ENCODE assay signal across 8 cellular contexts in the genomic region with DNA sequence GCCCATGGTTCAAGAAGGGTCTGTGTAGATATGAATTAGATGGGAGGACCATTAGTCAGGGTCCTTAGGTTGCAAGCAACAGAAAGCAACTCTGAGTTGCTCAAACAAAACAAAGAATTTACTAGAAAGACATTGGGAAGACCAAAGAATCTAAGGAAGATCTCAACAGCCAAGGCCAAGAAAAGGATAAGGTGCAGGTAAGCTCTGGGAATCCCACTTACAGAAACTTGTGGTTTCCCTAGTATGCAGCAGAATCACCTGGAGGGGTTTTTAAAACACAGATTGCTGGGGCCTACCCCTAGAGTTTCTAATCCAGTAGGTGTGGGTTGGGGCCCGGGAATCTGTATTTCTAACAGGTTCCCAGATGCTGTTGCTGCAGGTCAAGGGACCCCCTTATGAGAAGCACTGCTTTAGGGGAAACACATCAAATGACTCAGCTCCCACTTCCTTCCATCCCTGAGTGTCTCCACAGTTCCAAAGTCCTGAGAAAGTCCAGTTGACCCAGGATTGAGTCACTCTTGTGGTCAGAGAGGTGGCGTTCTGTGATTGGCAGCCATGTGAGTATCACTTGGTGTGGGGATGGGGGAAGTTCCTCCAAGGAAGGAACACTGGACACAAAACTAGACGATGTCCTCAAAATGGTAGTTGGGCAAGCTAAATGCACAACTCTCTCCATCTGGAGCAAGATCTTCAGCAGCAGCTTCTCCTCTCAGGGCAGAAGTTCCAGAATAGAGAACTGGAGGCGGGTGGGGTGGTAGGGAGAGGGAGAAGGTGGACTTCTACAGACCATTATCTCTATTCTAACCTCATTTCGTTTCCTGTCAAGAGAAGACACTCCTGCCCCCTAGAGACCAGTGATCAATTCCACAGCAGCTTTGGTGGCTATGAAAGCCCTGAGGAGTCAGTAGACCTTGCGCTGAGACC. TPM values are rescaled to one million over a fixed set of nuclear protein-coding genes. Genes with fewer than 3 reads are reported as not detected.
DNase-seq lines count a peak whose midpoint lies in the region; ATAC-seq and TF ChIP-seq lines count a peak whose summit lies in the region.

No MANE protein-coding gene starts in this region.

- no peaks in the 10 kb centered on the region for H3K9me3 ChIP-seq in left lung

- peaks cover 0 to 69% of the 10 kb centered on the region in 2 donors for H3K4me1 ChIP-seq in left lung

- DNase-seq in CD1c-positive myeloid dendritic cell (ENCODE audit: extremely low spot score) (peak; percentile 96), HT1080 (ENCODE audit: low read depth) (peak; percentile 99), left lung (peak in 1 of 2 donors; percentile 72), NCI-H1417 (lab: John Stamatoyannopoulos, UW) (no peak), glutamatergic neuron (no peak), SW 1271 (lab: John Stamatoyannopoulos, UW) (no peak)

- H3K9me3 Mint-ChIP-seq in glutamatergic neuron (ENCODE audit: unreplicated experiment): no peaks in the 10 kb centered on the region

- H3K27ac Mint-ChIP-seq in glutamatergic neuron (ENCODE audit: unreplicated experiment): no peak overlapping the region

- H3K36me3 ChIP-seq in left lung: no peaks in the 10 kb centered on the region

- H3K27me3 ChIP-seq in left lung: no peaks in the 10 kb centered on the region

- H3K36me3 Mint-ChIP-seq in glutamatergic neuron (ENCODE audit: unreplicated experiment): no peaks in the 10 kb centered on the region

- peaks cover 3% of the 10 kb centered on the region for H3K27me3 Mint-ChIP-seq in glutamatergic neuron (ENCODE audit: unreplicated experiment)

- peak; percentile 16; the same call in 1 of the 2 replicates for TF ChIP-seq CTCF in WI38 (IDR thresholded peaks at IDR 0.05; ENCODE audit: low read depth, low read length)
- no peak for TF ChIP-seq CTCF in left lung (IDR thresholded peaks at IDR 0.05)
- no peak for TF ChIP-seq CTCF in glutamatergic neuron (IDR thresholded peaks at IDR 0.05; ENCODE audit: partially characterized antibody, unreplicated experiment)

- H3K4me3 ChIP-seq in WI38 (ENCODE audit: low read depth, low read length): no peak overlapping the region
- H3K4me3 ChIP-seq in left lung: no peak overlapping the region

- intact Hi-C loops in left lung (cut with DNase I): no loop called here

- peak overlapping the region; percentile 37 to 98 for H3K27ac ChIP-seq in left lung

- no peaks in the 10 kb centered on the region for H3K4me1 Mint-ChIP-seq in glutamatergic neuron (ENCODE audit: low read depth, unreplicated experiment)

- no peak overlapping the region for H3K4me3 Mint-ChIP-seq in glutamatergic neuron (ENCODE audit: unreplicated experiment)

- ATAC-seq in left lung (peak; percentile 57), HG02763 (IDR thresholded peaks at IDR 0.05; ENCODE audit: unreplicated experiment) (no peak)

RNA-seq across cellular contexts. Expression of a gene that starts 24.2 kb away (rescaled TPM):
- total RNA-seq in HT1080 (2014; rRNA removed; shearing (Covaris generic)): 18.0 and 19.5 TPM in 2 replicates
- 17.9 and 19.7 TPM in 2 replicates for polyA plus RNA-seq in HT1080 (2015; cell fraction: cytosol; rRNA removed)
- polyA plus RNA-seq in HT1080 (2015; cell fraction: nucleus; rRNA removed): 39.1 and 40.2 TPM in 2 replicates
- total RNA-seq in left lung (10 to 100 TPM; 22.9 to 28.4 TPM), glutamatergic neuron (ENCODE audit: unreplicated experiment) (25.3 TPM)

Comparison
In these comparisons a context has a peak if more than half of its experiments do, and no peak if none do; other contexts are left out.
1. DNase-seq: peak in CD1c-positive myeloid dendritic cell (single experiment) and HT1080 (single experiment); none in NCI-H1417 (0 of 3), glutamatergic neuron (single experiment) and SW 1271 (0 of 2).